7 cellular contexts compared by ENCODE assay signal in the genomic region with DNA sequence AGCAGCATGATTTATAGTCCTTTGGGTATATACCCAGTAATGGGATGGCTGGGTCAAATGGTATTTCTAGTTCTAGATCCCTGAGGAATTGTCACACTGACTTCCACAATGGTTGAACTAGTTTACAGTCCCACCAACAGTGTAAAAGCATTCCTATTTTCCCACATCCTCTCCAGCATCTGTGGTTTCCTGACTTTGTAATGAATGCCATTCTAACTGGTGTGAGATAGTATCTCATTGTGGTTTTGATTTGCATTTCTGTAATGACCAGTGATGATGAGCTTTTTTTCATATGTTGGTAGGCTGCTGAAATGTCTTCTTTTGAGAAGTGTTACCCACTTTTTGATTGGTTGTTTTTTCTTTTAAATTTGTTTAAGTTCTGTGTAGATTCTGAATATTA.
DNase-seq lines count a peak whose midpoint lies in the region; FAIRE-seq and TF ChIP-seq lines count a peak whose summit lies in the region.
"Not testable (repeated sequence)": the region's sequence is repeated elsewhere in the genome, so short reads cannot be mapped to it uniquely, and the experiment has no call there.

No MANE protein-coding gene starts in this region.

- not testable (repeated sequence) for H3K4me1 ChIP-seq in astrocyte (ENCODE audit: insufficient read depth, low read length); mammary epithelial cell (ENCODE audit: insufficient read depth, low read length)

- H3K27ac ChIP-seq in astrocyte (ENCODE audit: low read depth, low read length); mammary epithelial cell (ENCODE audit: insufficient read depth, low read depth, low read length): not testable (repeated sequence)

- H3K4me2 ChIP-seq in astrocyte (ENCODE audit: low read length); mammary epithelial cell (ENCODE audit: insufficient read depth, low read depth, low read length): not testable (repeated sequence)

- H3K27me3 Mint-ChIP-seq in astrocyte (ENCODE audit: low read depth, unreplicated experiment), result not testable (repeated sequence)

- H3K36me3 Mint-ChIP-seq in astrocyte (ENCODE audit: low read depth, unreplicated experiment), result not testable (repeated sequence)

- CTCF ChIA-PET in mammary epithelial cell (lab: Charles Lee; ENCODE audit: low non-redundant PET), result not testable (repeated sequence)

- not testable (repeated sequence) for H4K20me1 ChIP-seq in astrocyte (ENCODE audit: insufficient read depth, low read length); mammary epithelial cell (ENCODE audit: insufficient read depth, low read length)

- peak; percentile 4 for DNase-seq in HT1080 (ENCODE audit: low read depth)
- DNase-seq in M059J (ENCODE audit: low read depth), result peak; percentile 78
- peak; percentile 26 for DNase-seq in NCI-H226
- peak; percentile 13 for DNase-seq in RPMI7951 (ENCODE audit: low read depth)
- DNase-seq in SW480 (ENCODE audit: low spot score), result peak; percentile 74
- DNase-seq in astrocyte (ENCODE audit: low read depth), result not testable (repeated sequence)
- DNase-seq in mammary epithelial cell, result peak; percentile 41

- intact Hi-C loops in mammary epithelial cell (cut with micrococcal nuclease), result not testable (repeated sequence)

- in situ Hi-C loops in mammary epithelial cell (cut with MboI; ENCODE audit: low sequenced_read_pairs in 2 of 2), result not testable (repeated sequence)

- not testable (repeated sequence) for H3K27me3 ChIP-seq in astrocyte (ENCODE audit: insufficient read depth, low read length); mammary epithelial cell (ENCODE audit: insufficient read depth, low read length)

- TF ChIP-seq CTCF in astrocyte (IDR thresholded peaks at IDR 0.05; ENCODE audit: insufficient read depth, low read depth, low read length); mammary epithelial cell (conservative IDR thresholded peaks at IDR 0.05 in 1 of 2, IDR thresholded peaks at IDR 0.05 in 1 of 2; ENCODE audit: extremely low read depth in 1 of 2, insufficient read depth in 1 of 2, low read depth in 1 of 2, low read length in 2 of 2): not testable (repeated sequence)

- H2AFZ ChIP-seq in astrocyte (ENCODE audit: low read depth, low read length); mammary epithelial cell (ENCODE audit: low read depth, low read length): not testable (repeated sequence)

- H3K27ac Mint-ChIP-seq in astrocyte (ENCODE audit: unreplicated experiment), result peak overlapping the region; percentile 84

- dilution Hi-C loops in mammary epithelial cell (cut with HindIII; ENCODE audit: low sequenced_read_pairs), result not testable (repeated sequence)

- H3K9me3 Mint-ChIP-seq in astrocyte (ENCODE audit: unreplicated experiment), result peaks cover 30% of the 10 kb centered on the region

- H3K4me3 ChIP-seq in astrocyte (ENCODE audit: insufficient read depth, low read depth, low read length); mammary epithelial cell (replicated peaks in 1 of 3; ENCODE audit: insufficient read depth in 1 of 3, low read depth in 2 of 3, low read length in 3 of 3): not testable (repeated sequence)

- not testable (repeated sequence) for FAIRE-seq in astrocyte (lab: Jason Lieb, UNC)

- not testable (repeated sequence) for H3K9ac ChIP-seq in astrocyte (ENCODE audit: low read length); mammary epithelial cell (ENCODE audit: insufficient read depth, low read length)

- H3K9me3 ChIP-seq in astrocyte (ENCODE audit: insufficient read depth, low read depth, low read length); mammary epithelial cell (replicated peaks; ENCODE audit: insufficient read depth, low read length): not testable (repeated sequence)

- H3K79me2 ChIP-seq in astrocyte (ENCODE audit: insufficient read depth, low read length); mammary epithelial cell (ENCODE audit: insufficient read depth, low read length): not testable (repeated sequence)

- not testable (repeated sequence) for H3K36me3 ChIP-seq in astrocyte (ENCODE audit: insufficient read depth, low read length); mammary epithelial cell (ENCODE audit: insufficient read depth, low read length)

- H3K4me3 Mint-ChIP-seq in astrocyte (ENCODE audit: unreplicated experiment), result not testable (repeated sequence)

- peaks cover 20% of the 10 kb centered on the region for H3K4me1 Mint-ChIP-seq in astrocyte (ENCODE audit: low read depth, unreplicated experiment)

- BruUV-seq in mammary epithelial cell (replicated peaks; lab: Mats Ljungman, UMichigan), result not testable (repeated sequence)
